8 cellular contexts compared by ENCODE assay signal in the genomic region with DNA sequence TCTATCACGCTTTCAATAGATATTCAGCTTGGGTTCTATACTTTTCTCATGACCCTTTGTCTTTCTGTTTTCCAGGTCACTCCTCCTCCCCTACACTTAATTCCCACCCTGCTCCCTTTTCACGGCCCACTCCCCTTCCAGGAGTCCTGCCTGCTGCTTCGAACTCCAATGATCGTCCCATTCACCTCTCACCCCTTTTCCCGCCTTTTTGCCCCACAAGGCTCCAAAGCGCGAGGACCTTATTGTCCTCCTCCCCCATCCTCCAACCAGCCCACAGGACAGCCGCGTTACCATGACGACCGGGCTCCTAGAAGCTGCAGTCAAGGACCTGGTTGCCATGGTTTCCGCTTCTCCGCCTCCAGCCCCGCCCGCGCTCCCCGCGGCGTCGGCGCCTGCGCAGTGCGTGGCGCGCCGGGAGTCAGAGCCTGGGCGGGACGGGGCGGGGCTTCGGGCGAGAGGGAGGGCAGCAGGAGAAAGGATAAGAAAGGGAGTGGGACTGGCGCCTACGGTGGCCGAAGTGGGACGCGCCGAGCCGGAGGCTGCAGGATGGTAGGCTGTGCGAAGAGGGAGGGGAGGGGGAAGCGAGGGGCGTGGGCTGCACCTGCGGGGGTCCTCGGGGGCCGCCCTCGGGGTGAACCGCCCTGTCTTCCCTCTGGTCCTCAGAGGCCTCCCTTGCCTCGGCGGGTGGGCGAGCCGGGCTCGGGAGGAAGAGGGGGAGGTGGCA. TPM values are rescaled to one million over a fixed set of nuclear protein-coding genes. Genes with fewer than 3 reads are reported as not detected.
A peak's percentile ranks its signal among the peaks of the same experiment; 100 is the strongest.
DNase-seq lines count a peak whose midpoint lies in the region; ATAC-seq and TF ChIP-seq lines count a peak whose summit lies in the region.

A gene (plus strand): TSS at position 508 of the 724 bp plus-strand sequence. CDS start 39 bp downstream, at position 547.

- no peaks in the 10 kb centered on the region for H3K27me3 ChIP-seq in suprapubic skin

- no peaks in the 10 kb centered on the region for H3K9me3 Mint-ChIP-seq in activated naive CD4-positive, alpha-beta T cell treated with anti-CD3 and anti-CD28 coated beads, Interleukin-2, amount 50 U/mL, for 72 hours

- no peaks in the 10 kb centered on the region for H3K9me3 ChIP-seq in suprapubic skin

- 5% methylated on average over 39 of the region's 51 CpGs for WGBS in suprapubic skin

- peaks cover 18% of the 10 kb centered on the region for H3K4me1 ChIP-seq in suprapubic skin

- H3K36me3 ChIP-seq in suprapubic skin = peaks cover 23% of the 10 kb centered on the region

- ATAC-seq in HG02571 (IDR thresholded peaks at IDR 0.05; ENCODE audit: unreplicated experiment) = peak; percentile 68
- ATAC-seq in activated naive CD4-positive, alpha-beta T cell treated with anti-CD3 and anti-CD28 coated beads, Interleukin-2, amount 50 U/mL, for 72 hours = peak; percentile 90 to 92
- ATAC-seq in omental fat pad (ENCODE audit: low FRiP score) = peak; percentile 96

- no peak within 1 kb of the TSS for H3K27ac ChIP-seq in suprapubic skin

- TF ChIP-seq POLR2A in suprapubic skin (IDR thresholded peaks at IDR 0.05) = no peak

- H3K4me3 ChIP-seq in suprapubic skin = peak within 1 kb of the TSS; percentile 92

- DNase-seq in GDM1 (lab: John Stamatoyannopoulos, UW) (peak; percentile 93), NCI-H1092 treated with DMSO at 0.1 percent for 48 hours (lab: John Stamatoyannopoulos, UW) (peak; percentile 96), SKM-1 (lab: John Stamatoyannopoulos, UW; ENCODE audit: unreplicated experiment) (peak; percentile 89), glomerular endothelial cell (ENCODE audit: extremely low read depth, low read depth, low spot score) (no peak), omental fat pad (ENCODE audit: low spot score) (peak; percentile 81), suprapubic skin (ENCODE audit: low spot score in 2 of 2) (peak; percentile 93 to 94)
- peak; percentile 91 for DNase-seq in activated naive CD4-positive, alpha-beta T cell treated with anti-CD3 and anti-CD28 coated beads, Interleukin-2, amount 50 U/mL, for 72 hours (ENCODE audit: low spot score in 2 of 2)

- H3K27ac Mint-ChIP-seq in activated naive CD4-positive, alpha-beta T cell treated with anti-CD3 and anti-CD28 coated beads, Interleukin-2, amount 50 U/mL, for 72 hours = peak within 1 kb of the TSS; percentile 70 to 92

- TF ChIP-seq CTCF in omental fat pad (IDR thresholded peaks at IDR 0.05) (no peak), suprapubic skin (IDR thresholded peaks at IDR 0.05) (no peak)

- no peak for TF ChIP-seq EP300 in suprapubic skin (IDR thresholded peaks at IDR 0.05)

- H3K36me3 Mint-ChIP-seq in activated naive CD4-positive, alpha-beta T cell treated with anti-CD3 and anti-CD28 coated beads, Interleukin-2, amount 50 U/mL, for 72 hours = peaks cover 0 to 10% of the 10 kb centered on the region in 2 donors

RNA-seq across cellular contexts. Expression of the gene that starts here (rescaled TPM):
- 10 to 100 TPM; 26.3 to 48.2 TPM for total RNA-seq in activated naive CD4-positive, alpha-beta T cell treated with anti-CD3 and anti-CD28 coated beads, Interleukin-2, amount 50 U/mL, for 72 hours
- total RNA-seq in glomerular endothelial cell (143 and 246 TPM in 2 replicates), omental fat pad (10 to 100 TPM; 30.7 to 52.3 (median 36.4) TPM), suprapubic skin (10 to 100 TPM; 28.5 to 66.5 (median 50.0) TPM)
